Comparison of ENCODE assay signal across 10 cellular contexts in the genomic region with DNA sequence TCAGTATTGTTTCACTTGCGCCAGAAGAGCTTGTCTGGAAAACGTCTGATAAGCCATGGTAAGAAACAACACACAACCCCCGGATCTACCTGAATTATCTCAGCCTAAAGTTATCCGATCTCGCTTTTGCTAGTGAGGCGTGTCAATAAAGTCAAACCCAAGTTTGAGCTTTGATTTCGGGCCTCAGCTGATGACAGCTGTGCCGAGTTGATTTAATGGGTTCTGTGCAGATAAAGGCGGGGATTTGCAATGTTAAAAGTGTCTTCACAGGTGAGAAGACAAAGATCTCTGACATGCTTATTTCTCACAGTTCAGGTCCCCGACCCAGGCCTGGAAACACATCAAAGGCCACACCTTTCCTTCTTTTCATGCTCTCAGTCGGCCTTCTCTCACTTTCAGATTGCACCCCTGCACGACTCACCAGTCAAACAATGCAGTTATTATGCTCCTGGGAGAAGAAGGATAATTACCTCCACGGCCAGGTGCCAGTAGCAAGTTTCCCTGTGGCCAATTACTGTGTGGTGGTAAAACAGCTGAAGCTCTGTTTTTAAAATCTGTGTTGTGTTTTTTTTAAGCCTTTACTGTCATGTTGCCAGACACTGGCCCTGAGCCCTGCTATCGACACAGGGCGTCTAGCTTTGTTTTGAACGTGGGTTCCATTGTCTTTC.
DNase-seq lines count a peak whose midpoint lies in the region; ATAC-seq, FAIRE-seq and TF ChIP-seq lines count a peak whose summit lies in the region.
"Had no signal": no experiment of that assay in that cellular context is flagged by ENCODE, and none has a peak within 500 bp of the region (broad histone marks: within the 10 kb centered on the region; RNA-seq: fewer than 3 reads in every experiment).

No MANE protein-coding gene starts in this region.

- H3K27me3 ChIP-seq in upper lobe of left lung, result no peaks in the 10 kb centered on the region
- H3K27me3 ChIP-seq: BLaER1 had no signal

- no peaks in the 10 kb centered on the region for H3K36me3 ChIP-seq in upper lobe of left lung
- H3K36me3 ChIP-seq: BLaER1 had no signal

- intact Hi-C loops in left colon (cut with DNase I, micrococcal nuclease), result no loop called here

- ATAC-seq in left colon, result peak; percentile 97
- no peak for ATAC-seq in HG02610 (IDR thresholded peaks at IDR 0.05; ENCODE audit: unreplicated experiment)
- no peak for ATAC-seq in HG02981 (IDR thresholded peaks at IDR 0.05; ENCODE audit: unreplicated experiment)
- ATAC-seq in upper lobe of left lung (ENCODE audit: low FRiP score in 2 of 2), result no peak
- ATAC-seq: GM12878 had no signal

- TF ChIP-seq EP300 in upper lobe of left lung (IDR thresholded peaks at IDR 0.05), result no peak

- DNase-seq in DMS 273 treated with DMSO at 0.1 percent for 48 hours (lab: John Stamatoyannopoulos, UW) (peak; percentile 11), NCI-H128 (lab: John Stamatoyannopoulos, UW; ENCODE audit: unreplicated experiment) (peak; percentile 64), RCC 7860 (ENCODE audit: low spot score) (peak; percentile 23), left colon (peak; percentile 69 to 76), NCI-H524 (lab: John Stamatoyannopoulos, UW) (no peak), upper lobe of left lung (no peak)

- no peak for FAIRE-seq in RCC 7860 (lab: Jason Lieb, UNC)

- no peak for TF ChIP-seq CTCF in upper lobe of left lung (IDR thresholded peaks at IDR 0.05)

- no peaks in the 10 kb centered on the region for H3K4me1 ChIP-seq in upper lobe of left lung

- TF ChIP-seq POLR2A in upper lobe of left lung (IDR thresholded peaks at IDR 0.05), result no peak

- 57 to 61% methylated on average over 16 of the region's 16 CpGs for WGBS in upper lobe of left lung, 2 donors

- no peaks in the 10 kb centered on the region for H3K9me3 ChIP-seq in upper lobe of left lung

- no peak overlapping the region for H3K27ac ChIP-seq in upper lobe of left lung
- H3K27ac ChIP-seq: BLaER1 had no signal

- no peak overlapping the region for H3K4me3 ChIP-seq in upper lobe of left lung
- H3K4me3 ChIP-seq: BLaER1, GM12878 had no signal

Comparison
In these comparisons a context has a peak if more than half of its experiments do, and no peak if none do; other contexts are left out.
1. DNase-seq: peak in DMS 273 treated with DMSO at 0.1 percent for 48 hours (single experiment), NCI-H128 (single experiment), RCC 7860 (single experiment) and left colon (2 of 2); none in NCI-H524 (0 of 2) and upper lobe of left lung (0 of 2).